1 cellular context compared by ENCODE assay signal in the genomic region with DNA sequence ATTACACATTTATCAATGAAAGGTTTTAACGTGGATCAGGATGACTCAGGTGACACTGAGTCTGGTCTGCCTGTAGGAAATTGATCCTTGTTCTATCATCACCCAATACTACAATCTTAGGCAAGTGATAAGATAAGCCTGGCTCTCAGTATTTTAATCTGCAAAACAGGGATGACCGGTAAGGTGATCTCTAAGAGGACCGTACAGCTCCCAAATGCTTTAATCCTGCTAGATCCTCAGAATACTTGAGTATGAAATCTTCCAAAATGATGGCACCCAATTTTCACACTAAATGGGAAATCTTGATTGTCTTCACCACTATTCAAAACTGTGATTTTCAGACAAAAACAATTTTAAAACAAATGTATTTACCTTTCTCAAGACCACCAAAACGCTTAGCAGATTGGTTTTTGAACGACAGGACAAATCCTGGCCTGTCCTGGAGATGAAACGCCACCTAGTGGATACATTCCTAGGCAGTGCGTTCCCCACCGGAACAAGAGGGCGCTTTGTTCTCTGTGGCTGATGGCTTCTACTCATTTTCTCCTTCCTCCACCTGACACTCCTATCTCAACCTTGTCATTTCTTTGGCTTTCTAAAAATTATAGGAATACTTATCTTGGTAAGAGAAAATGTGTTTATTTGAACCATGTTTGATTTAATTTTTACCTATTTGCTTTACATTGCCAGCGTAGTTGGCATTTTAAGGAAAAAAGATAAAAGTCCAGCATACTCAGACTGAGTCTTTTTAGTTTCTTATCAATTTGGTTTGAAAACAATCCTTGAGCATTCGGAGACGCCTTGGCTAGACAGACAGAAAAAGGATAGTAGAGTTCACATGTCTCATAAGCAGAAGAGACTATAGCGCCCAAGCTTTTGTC.
TF ChIP-seq lines count a peak whose summit lies in the region.

No MANE protein-coding gene starts in this region.

TF ChIP-seq in K562, 482 proteins besides CTCF, POLR2A, EP300 and RAD21 (continued from another document and continues in another):
- TF ChIP-seq RBM15 (IDR thresholded peaks at IDR 0.05; ENCODE audit: insufficient read depth, low read length) (no peak), SMC3 (conservative IDR thresholded peaks at IDR 0.05; ENCODE audit: insufficient read depth, low read depth, low read length) (peak; percentile 87), STAT6 (CRISPR knock-in tag; IDR thresholded peaks at IDR 0.05) (no peak), ZNF324 (CRISPR knock-in tag; IDR thresholded peaks at IDR 0.05) (no peak), PCBP1 (IDR thresholded peaks at IDR 0.05; ENCODE audit: low read depth, low read length, poor library complexity, severe bottlenecking) (no peak), ZNF316 (IDR thresholded peaks at IDR 0.05) (no peak), NFE2L1 (tag; IDR thresholded peaks at IDR 0.05; ENCODE audit: borderline replicate concordance, low read depth) (no peak), ZBTB7A (IDR thresholded peaks at IDR 0.05; ENCODE audit: borderline replicate concordance, control insufficient read depth, low read depth, low read length) (no peak), NBN (IDR thresholded peaks at IDR 0.05; ENCODE audit: low read depth) (no peak), ELF1 (tag; IDR thresholded peaks at IDR 0.05) (no peak), MAZ (CRISPR knock-in tag; conservative IDR thresholded peaks at IDR 0.05 in 1 of 2, IDR thresholded peaks at IDR 0.05 in 1 of 2) (no peak), PHF8 (IDR thresholded peaks at IDR 0.05; ENCODE audit: borderline replicate concordance, low read length) (no peak), EGR1 (conservative IDR thresholded peaks at IDR 0.05) (no peak), TEAD4 (IDR thresholded peaks at IDR 0.05; ENCODE audit: low read length) (peak; percentile 49; the same call in 1 of the 2 replicates), TEAD4 (CRISPR knock-in tag; IDR thresholded peaks at IDR 0.05; ENCODE audit: borderline replicate concordance) (no peak), NELFE (IDR thresholded peaks at IDR 0.05; ENCODE audit: insufficient read depth, insufficient read length) (no peak), HNRNPK (IDR thresholded peaks at IDR 0.05; ENCODE audit: low read depth, low read length, poor library complexity, severe bottlenecking) (no peak), FOXM1 (IDR thresholded peaks at IDR 0.05; ENCODE audit: low read depth) (no peak), FOXM1 (CRISPR knock-in tag; IDR thresholded peaks at IDR 0.05; ENCODE audit: low read depth) (no peak), TOE1 (IDR thresholded peaks at IDR 0.05; ENCODE audit: borderline replicate concordance) (no peak), TOE1 (CRISPR knock-in tag; IDR thresholded peaks at IDR 0.05; ENCODE audit: borderline replicate concordance, low read depth) (no peak), BRF1 (IDR thresholded peaks at IDR 0.05; ENCODE audit: borderline replicate concordance, extremely low read depth, insufficient read length) (no peak), GABPA (tag; conservative IDR thresholded peaks at IDR 0.05; ENCODE audit: low read depth) (peak; percentile 48), SMARCA4 (IDR thresholded peaks at IDR 0.05) (no peak), ETV6 (IDR thresholded peaks at IDR 0.05; ENCODE audit: borderline replicate concordance in 1 of 2, low read depth in 2 of 2, low read length in 1 of 2) (no peak), ETV6 (CRISPR knock-in tag; IDR thresholded peaks at IDR 0.05; ENCODE audit: borderline replicate concordance) (no peak), MLLT1 (IDR thresholded peaks at IDR 0.05) (no peak), NFATC3 (IDR thresholded peaks at IDR 0.05) (no peak), ELF2 (CRISPR knock-in tag; IDR thresholded peaks at IDR 0.05) (no peak), SIX5 (IDR thresholded peaks at IDR 0.05; ENCODE audit: borderline replicate concordance in 1 of 2, insufficient read depth in 1 of 2, low read depth in 1 of 2, low read length in 2 of 2) (no peak), C11orf30 (IDR thresholded peaks at IDR 0.05; ENCODE audit: low read depth) (no peak), TAF7 (tag; IDR thresholded peaks at IDR 0.05) (no peak), DACH1 (IDR thresholded peaks at IDR 0.05; ENCODE audit: partially characterized antibody) (no peak), BRCA1 (IDR thresholded peaks at IDR 0.05) (no peak), BRCA1 (CRISPR knock-in tag; IDR thresholded peaks at IDR 0.05) (no peak), FOXP4 (CRISPR knock-in tag; IDR thresholded peaks at IDR 0.05; ENCODE audit: borderline replicate concordance) (no peak), JUND (IDR thresholded peaks at IDR 0.05; ENCODE audit: borderline replicate concordance, low read depth, low read length) (peak; percentile 42; the same call in 1 of the 2 replicates), JUND (tag; IDR thresholded peaks at IDR 0.05; ENCODE audit: borderline replicate concordance, low read depth, low read length) (no peak), GTF2F1 (IDR thresholded peaks at IDR 0.05; ENCODE audit: low read depth, low read length) (no peak), ERF (CRISPR knock-in tag; IDR thresholded peaks at IDR 0.05) (no peak), BCOR (IDR thresholded peaks at IDR 0.05) (no peak), PCBP2 (IDR thresholded peaks at IDR 0.05; ENCODE audit: low read depth, low read length, poor library complexity, severe bottlenecking) (no peak), TFE3 (CRISPR knock-in tag; IDR thresholded peaks at IDR 0.05) (no peak), ZNF586 (CRISPR knock-in tag; conservative IDR thresholded peaks at IDR 0.05) (no peak), CTBP1 (IDR thresholded peaks at IDR 0.05; ENCODE audit: borderline replicate concordance) (no peak), NCOA2 (IDR thresholded peaks at IDR 0.05; ENCODE audit: partially characterized antibody in 2 of 2) (no peak), ZNF384 (IDR thresholded peaks at IDR 0.05; ENCODE audit: low read depth, low read length) (no peak), RBFOX2 (IDR thresholded peaks at IDR 0.05; ENCODE audit: low read depth, low read length) (no peak), SRSF3 (IDR thresholded peaks at IDR 0.05; ENCODE audit: insufficient read depth, low read length) (no peak), ETV1 (tag; conservative IDR thresholded peaks at IDR 0.05; ENCODE audit: low read depth) (peak; percentile 76), NR4A1 (CRISPR knock-in tag; IDR thresholded peaks at IDR 0.05) (no peak), NR4A1 (tag; IDR thresholded peaks at IDR 0.05) (no peak)
- TF ChIP-seq, protein P1, sequence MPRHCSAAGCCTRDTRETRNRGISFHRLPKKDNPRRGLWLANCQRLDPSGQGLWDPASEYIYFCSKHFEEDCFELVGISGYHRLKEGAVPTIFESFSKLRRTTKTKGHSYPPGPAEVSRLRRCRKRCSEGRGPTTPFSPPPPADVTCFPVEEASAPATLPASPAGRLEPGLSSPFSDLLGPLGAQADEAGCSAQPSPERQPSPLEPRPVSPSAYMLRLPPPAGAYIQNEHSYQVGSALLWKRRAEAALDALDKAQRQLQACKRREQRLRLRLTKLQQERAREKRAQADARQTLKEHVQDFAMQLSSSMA (CRISPR knock-in tag; IDR thresholded peaks at IDR 0.05), result no peak
- TF ChIP-seq, protein P2, sequence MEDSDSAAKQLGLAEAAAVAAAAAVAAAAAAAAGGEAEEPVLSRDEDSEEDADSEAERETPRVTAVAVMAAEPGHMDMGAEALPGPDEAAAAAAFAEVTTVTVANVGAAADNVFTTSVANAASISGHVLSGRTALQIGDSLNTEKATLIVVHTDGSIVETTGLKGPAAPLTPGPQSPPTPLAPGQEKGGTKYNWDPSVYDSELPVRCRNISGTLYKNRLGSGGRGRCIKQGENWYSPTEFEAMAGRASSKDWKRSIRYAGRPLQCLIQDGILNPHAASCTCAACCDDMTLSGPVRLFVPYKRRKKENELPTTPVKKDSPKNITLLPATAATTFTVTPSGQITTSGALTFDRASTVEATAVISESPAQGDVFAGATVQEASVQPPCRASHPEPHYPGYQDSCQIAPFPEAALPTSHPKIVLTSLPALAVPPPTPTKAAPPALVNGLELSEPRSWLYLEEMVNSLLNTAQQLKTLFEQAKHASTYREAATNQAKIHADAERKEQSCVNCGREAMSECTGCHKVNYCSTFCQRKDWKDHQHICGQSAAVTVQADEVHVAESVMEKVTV (CRISPR knock-in tag; IDR thresholded peaks at IDR 0.05), result peak; percentile 62
- TF ChIP-seq, protein P3, sequence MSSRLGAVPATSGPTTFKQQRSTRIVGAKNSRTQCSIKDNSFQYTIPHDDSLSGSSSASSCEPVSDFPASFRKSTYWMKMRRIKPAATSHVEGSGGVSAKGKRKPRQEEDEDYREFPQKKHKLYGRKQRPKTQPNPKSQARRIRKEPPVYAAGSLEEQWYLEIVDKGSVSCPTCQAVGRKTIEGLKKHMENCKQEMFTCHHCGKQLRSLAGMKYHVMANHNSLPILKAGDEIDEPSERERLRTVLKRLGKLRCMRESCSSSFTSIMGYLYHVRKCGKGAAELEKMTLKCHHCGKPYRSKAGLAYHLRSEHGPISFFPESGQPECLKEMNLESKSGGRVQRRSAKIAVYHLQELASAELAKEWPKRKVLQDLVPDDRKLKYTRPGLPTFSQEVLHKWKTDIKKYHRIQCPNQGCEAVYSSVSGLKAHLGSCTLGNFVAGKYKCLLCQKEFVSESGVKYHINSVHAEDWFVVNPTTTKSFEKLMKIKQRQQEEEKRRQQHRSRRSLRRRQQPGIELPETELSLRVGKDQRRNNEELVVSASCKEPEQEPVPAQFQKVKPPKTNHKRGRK (tag; IDR thresholded peaks at IDR 0.05), result no peak
- TF ChIP-seq, protein P4, sequence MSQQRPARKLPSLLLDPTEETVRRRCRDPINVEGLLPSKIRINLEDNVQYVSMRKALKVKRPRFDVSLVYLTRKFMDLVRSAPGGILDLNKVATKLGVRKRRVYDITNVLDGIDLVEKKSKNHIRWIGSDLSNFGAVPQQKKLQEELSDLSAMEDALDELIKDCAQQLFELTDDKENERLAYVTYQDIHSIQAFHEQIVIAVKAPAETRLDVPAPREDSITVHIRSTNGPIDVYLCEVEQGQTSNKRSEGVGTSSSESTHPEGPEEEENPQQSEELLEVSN (IDR thresholded peaks at IDR 0.05; ENCODE audit: borderline replicate concordance in 1 of 2, extremely low read depth in 1 of 2, insufficient read depth in 1 of 2, insufficient read length in 1 of 2, low read depth in 1 of 2, low read length in 1 of 2, poor library complexity in 1 of 2, severe bottlenecking in 1 of 2), result no peak
